Comparison of ENCODE assay signal across 8 cellular contexts in genomic region chr1:22018583-22019559, GRCh38. TPM values are rescaled to one million over a fixed set of nuclear protein-coding genes. Genes with fewer than 3 reads are reported as not detected.
A peak's percentile ranks its signal among the peaks of the same experiment; 100 is the strongest.
DNase-seq lines count a peak whose midpoint lies in the region; ATAC-seq and TF ChIP-seq lines count a peak whose summit lies in the region.

No MANE protein-coding gene starts in this region.

- ATAC-seq in HG03442 (IDR thresholded peaks at IDR 0.05; ENCODE audit: unreplicated experiment) = peak; percentile 58

- H3K9ac ChIP-seq in adipocyte (ENCODE audit: low read length) = peak overlapping the region; percentile 68

- peak overlapping the region; percentile 96 for H3K27ac Mint-ChIP-seq in T-helper 1 cell treated with Interleukin-12 subunit alpha and Interleukin-12 subunit beta and Interleukin-4 antibody, amounts not matched to agents 30 μg/mL and 1 μg/mL, for 36 hours
- H3K27ac Mint-ChIP-seq in endothelial cell (ENCODE audit: unreplicated experiment) = no peak overlapping the region

- H3K9me3 ChIP-seq in adipocyte (ENCODE audit: control insufficient read depth, low read length) (no peaks in the 10 kb centered on the region), thyroid gland (no peaks in the 10 kb centered on the region)

- H3K27me3 Mint-ChIP-seq in T-helper 1 cell treated with Interleukin-12 subunit alpha and Interleukin-12 subunit beta and Interleukin-4 antibody, amounts not matched to agents 30 μg/mL and 1 μg/mL, for 36 hours (ENCODE audit: low read depth) = no peaks in the 10 kb centered on the region
- peaks cover 6% of the 10 kb centered on the region for H3K27me3 Mint-ChIP-seq in endothelial cell (ENCODE audit: unreplicated experiment)

- no peak overlapping the region for H3K27ac ChIP-seq in thyroid gland

- H3K4me1 ChIP-seq in adipocyte (ENCODE audit: control insufficient read depth, insufficient read depth, low read length) (peaks cover 19% of the 10 kb centered on the region), thyroid gland (peaks cover 0 to under 1% of the 10 kb centered on the region in 2 donors)

- H3K4me3 ChIP-seq in adipocyte (ENCODE audit: low read length) (peak overlapping the region; percentile 29), thyroid gland (replicated peaks in 1 of 3) (no peak overlapping the region)

- CTCF ChIA-PET in GM10248 (lab: Yijun Ruan, JAX) = interaction anchor here (1.5 to 1.6 kb wide), 2 partner anchors 10 to 21 kb away, joined by 3 to 5 read pairs; no protein-coding TSS in a partner anchor

- H3K9me3 Mint-ChIP-seq in T-helper 1 cell treated with Interleukin-12 subunit alpha and Interleukin-12 subunit beta and Interleukin-4 antibody, amounts not matched to agents 30 μg/mL and 1 μg/mL, for 36 hours = no peaks in the 10 kb centered on the region
- H3K9me3 Mint-ChIP-seq in endothelial cell (ENCODE audit: unreplicated experiment) = no peaks in the 10 kb centered on the region

- no peaks in the 10 kb centered on the region for H3K36me3 Mint-ChIP-seq in T-helper 1 cell treated with Interleukin-12 subunit alpha and Interleukin-12 subunit beta and Interleukin-4 antibody, amounts not matched to agents 30 μg/mL and 1 μg/mL, for 36 hours (ENCODE audit: low read depth)
- no peaks in the 10 kb centered on the region for H3K36me3 Mint-ChIP-seq in endothelial cell (ENCODE audit: low read depth, unreplicated experiment)

- peaks cover 21% of the 10 kb centered on the region for H3K4me1 Mint-ChIP-seq in T-helper 1 cell treated with Interleukin-12 subunit alpha and Interleukin-12 subunit beta and Interleukin-4 antibody, amounts not matched to agents 30 μg/mL and 1 μg/mL, for 36 hours (ENCODE audit: low read depth)
- peaks cover 7% of the 10 kb centered on the region for H3K4me1 Mint-ChIP-seq in endothelial cell (ENCODE audit: unreplicated experiment)

- 62% methylated on average over 10 of the region's 10 CpGs for WGBS in thyroid gland, 2 donors

- H3K4me3 Mint-ChIP-seq in T-helper 1 cell treated with Interleukin-12 subunit alpha and Interleukin-12 subunit beta and Interleukin-4 antibody, amounts not matched to agents 30 μg/mL and 1 μg/mL, for 36 hours = peak overlapping the region; percentile 52
- no peak overlapping the region for H3K4me3 Mint-ChIP-seq in endothelial cell (ENCODE audit: unreplicated experiment)

- TF ChIP-seq CTCF in GM10248 (IDR thresholded peaks at IDR 0.05; ENCODE audit: control extremely low read depth, extremely low read depth, low read depth, missing control alignments) (peak; percentile 21), thyroid gland (IDR thresholded peaks at IDR 0.05) (no peak), endothelial cell (IDR thresholded peaks at IDR 0.05; ENCODE audit: unreplicated experiment) (no peak)

- H3K36me3 ChIP-seq in adipocyte (ENCODE audit: control insufficient read depth, insufficient read depth, low read length, severe bottlenecking) (no peaks in the 10 kb centered on the region), thyroid gland (no peaks in the 10 kb centered on the region)

- no peaks in the 10 kb centered on the region for H3K27me3 ChIP-seq in adipocyte (replicated peaks; ENCODE audit: control insufficient read depth, insufficient read depth, low read length)
- no peaks in the 10 kb centered on the region for H3K27me3 ChIP-seq in thyroid gland

- intact Hi-C loops in thyroid gland (cut with DNase I) = no loop called here

- DNase-seq in GM10248 (ENCODE audit: extremely low spot score) (peak; percentile 67), adipocyte (ENCODE audit: low read depth) (peak; percentile 36), kidney tubule cell (ENCODE audit: low spot score) (peak; percentile 98), thyroid gland (no peak), endothelial cell (ENCODE audit: low spot score) (no peak)
- DNase-seq in stimulated activated CD8-positive, alpha-beta memory T cell treated with anti-CD3 and anti-CD28 coated beads, Interleukin-4, amount 100 ng/mL, for 4 hours (ENCODE audit: low read depth in 2 of 2, low spot score in 1 of 2) = peak; percentile 20 to 49

- TF ChIP-seq POLR2A in thyroid gland (IDR thresholded peaks at IDR 0.05) = no peak

- POLR2A ChIA-PET in GM10248 (lab: Yijun Ruan, JAX) = interaction anchor here (0.6 kb wide), 1 partner anchor 197 kb away, joined by 5 read pairs; no protein-coding TSS in a partner anchor

RNA-seq across cellular contexts. Expression of gene CELA3A, which starts 17.4 kb away (rescaled TPM):
- total RNA-seq in thyroid gland = not detected
- not detected for total RNA-seq in endothelial cell (ENCODE audit: unreplicated experiment)

RNA-seq across cellular contexts. Expression of gene CDC42, which starts 33.6 kb away (rescaled TPM):
- total RNA-seq in thyroid gland = 100 to 1,000 TPM; 228 to 244 (median 240) TPM
- 370 TPM for total RNA-seq in endothelial cell (ENCODE audit: unreplicated experiment)

RNA-seq across cellular contexts. Expression of gene CELA3B, which starts 42.0 kb away (rescaled TPM):
- not detected for total RNA-seq in thyroid gland
- total RNA-seq in endothelial cell (ENCODE audit: unreplicated experiment) = not detected

Comparison
In these comparisons a context has a peak if more than half of its experiments do, and no peak if none do; other contexts are left out.
1. DNase-seq: peak in GM10248 (single experiment), adipocyte (single experiment), kidney tubule cell (single experiment) and stimulated activated CD8-positive, alpha-beta memory T cell treated with anti-CD3 and anti-CD28 coated beads, Interleukin-4, amount 100 ng/mL, for 4 hours (2 of 2); none in thyroid gland (0 of 2) and endothelial cell (single experiment).